27 cellular contexts compared by ENCODE assay signal in genomic region chr10:109650228-109650627, GRCh38.
"Had no signal": no experiment of that assay in that cellular context is flagged by ENCODE, and none has a peak within 500 bp of the region (broad histone marks: within the 10 kb centered on the region; RNA-seq: fewer than 3 reads in every experiment).

No MANE protein-coding gene starts in this region.

- H3K9me3 Mint-ChIP-seq: activated B cell treated with CpG ODN at 0.5 μM for 24 hours; activated CD4-positive, alpha-beta T cell treated with anti-CD3 and anti-CD28 coated beads, Interleukin-2, amount 10 ng/mL, durations not matched to agents 7 days and 5 days; activated T-helper 2 cell treated with anti-CD3 and anti-CD28 coated beads, Interferon-gamma antibody, Interleukin-2, Interleukin-4, amounts not matched to agents 10 μg/mL and 5 μg/mL and 100 μg/mL, durations not matched to agents 14 hours and 24 hours and 36 hours had no signal

- H3K4me3 ChIP-seq: Peyer's patch, SJSA1 had no signal

- H3K27ac ChIP-seq: Peyer's patch, SJSA1 had no signal

- H3K27ac Mint-ChIP-seq: activated B cell treated with CpG ODN at 0.5 μM for 24 hours; activated CD4-positive, alpha-beta memory T cell treated with anti-CD3 and anti-CD28 coated beads, Interleukin-2, amount 10 ng/mL, durations not matched to agents 7 days and 5 days; activated CD4-positive, alpha-beta T cell treated with anti-CD3 and anti-CD28 coated beads, Interleukin-2, amount 10 ng/mL, durations not matched to agents 7 days and 5 days; activated naive CD4-positive, alpha-beta T cell treated with anti-CD3 and anti-CD28 coated beads, Interleukin-2, amount 50 U/mL, for 24 hours; activated T-cell treated with anti-CD3 and anti-CD28 coated beads, Interleukin-2, amount 50 U/mL, for 72 hours; activated T-helper 2 cell treated with anti-CD3 and anti-CD28 coated beads, Interferon-gamma antibody, Interleukin-2, Interleukin-4, amounts not matched to agents 10 μg/mL and 5 μg/mL and 100 μg/mL, durations not matched to agents 14 hours and 24 hours and 36 hours; IgD-negative memory B cell; T-helper 2 cell treated with Interferon-gamma antibody and Interleukin-4, amounts not matched to agents 5 μg/mL and 100 μg/mL, for 36 hours had no signal

- H3K27me3 ChIP-seq: Peyer's patch, SJSA1 had no signal

- H3K36me3 Mint-ChIP-seq: activated naive CD4-positive, alpha-beta T cell treated with anti-CD3 and anti-CD28 coated beads, Interleukin-2, amount 50 U/mL, for 24 hours; IgD-negative memory B cell had no signal

- DNase-seq: activated B cell treated with CpG ODN at 0.5 μM for 24 hours; activated CD4-positive, alpha-beta memory T cell treated with anti-CD3 and anti-CD28 coated beads, Interleukin-2, amount 10 ng/mL, durations not matched to agents 7 days and 5 days; activated CD4-positive, alpha-beta T cell treated with anti-CD3 and anti-CD28 coated beads for 1 hour; activated CD4-positive, alpha-beta T cell treated with anti-CD3 and anti-CD28 coated beads, Interleukin-2, amount 10 ng/mL, durations not matched to agents 7 days and 5 days; activated naive CD4-positive, alpha-beta T cell; activated T-cell treated with anti-CD3 and anti-CD28 coated beads for 4 hours; activated T-cell treated with anti-CD3 and anti-CD28 coated beads, Interleukin-2, amount 50 U/mL, for 72 hours; aorta; KG1; NCI-H1092; NCI-H1436 treated with DMSO at 0.1 percent for 48 hours; NCI-H2029; NCI-H2107; NCI-H2171 treated with DMSO at 0.1 percent for 48 hours; NCI-H226; NCI-H526; NK-92 treated with Interleukin-12 subunit alpha and Interleukin-12 subunit beta, amount 100 ng/mL, for 24 hours; OCI-M1; Peyer's patch; SHP77; SW 1271 had no signal

- H3K36me3 ChIP-seq: Peyer's patch, SJSA1 had no signal

- ATAC-seq: activated T-cell treated with anti-CD3 and anti-CD28 coated beads, Interleukin-2, amount 50 U/mL, for 72 hours; SK-N-SH treated with all-trans-retinoic acid at 6 μM for 48 hours had no signal

- H3K4me1 Mint-ChIP-seq: activated B cell treated with CpG ODN at 0.5 μM for 24 hours; activated CD4-positive, alpha-beta memory T cell treated with anti-CD3 and anti-CD28 coated beads, Interleukin-2, amount 10 ng/mL, durations not matched to agents 7 days and 5 days; activated CD4-positive, alpha-beta T cell treated with anti-CD3 and anti-CD28 coated beads, Interleukin-2, amount 10 ng/mL, durations not matched to agents 7 days and 5 days; activated naive CD4-positive, alpha-beta T cell treated with anti-CD3 and anti-CD28 coated beads, Interleukin-2, amount 50 U/mL, for 24 hours; IgD-negative memory B cell had no signal

- H3K4me3 Mint-ChIP-seq: activated B cell treated with CpG ODN at 0.5 μM for 24 hours; activated CD4-positive, alpha-beta memory T cell treated with anti-CD3 and anti-CD28 coated beads, Interleukin-2, amount 10 ng/mL, durations not matched to agents 7 days and 5 days; activated CD4-positive, alpha-beta T cell treated with anti-CD3 and anti-CD28 coated beads, Interleukin-2, amount 10 ng/mL, durations not matched to agents 7 days and 5 days; activated naive CD4-positive, alpha-beta T cell treated with anti-CD3 and anti-CD28 coated beads, Interleukin-2, amount 50 U/mL, for 24 hours; activated T-cell treated with anti-CD3 and anti-CD28 coated beads, Interleukin-2, amount 50 U/mL, for 72 hours; IgD-negative memory B cell; T-helper 2 cell treated with Interferon-gamma antibody and Interleukin-4, amounts not matched to agents 5 μg/mL and 100 μg/mL, for 36 hours had no signal

- H3K27me3 Mint-ChIP-seq: activated B cell treated with CpG ODN at 0.5 μM for 24 hours; activated CD4-positive, alpha-beta memory T cell treated with anti-CD3 and anti-CD28 coated beads, Interleukin-2, amount 10 ng/mL, durations not matched to agents 7 days and 5 days; activated CD4-positive, alpha-beta T cell treated with anti-CD3 and anti-CD28 coated beads, Interleukin-2, amount 10 ng/mL, durations not matched to agents 7 days and 5 days; activated naive CD4-positive, alpha-beta T cell treated with anti-CD3 and anti-CD28 coated beads, Interleukin-2, amount 50 U/mL, for 24 hours had no signal

- H3K9me3 ChIP-seq: Peyer's patch, SJSA1 had no signal

- H3K4me1 ChIP-seq: Peyer's patch, SJSA1 had no signal
